35 cellular contexts compared by ENCODE assay signal in the genomic region with DNA sequence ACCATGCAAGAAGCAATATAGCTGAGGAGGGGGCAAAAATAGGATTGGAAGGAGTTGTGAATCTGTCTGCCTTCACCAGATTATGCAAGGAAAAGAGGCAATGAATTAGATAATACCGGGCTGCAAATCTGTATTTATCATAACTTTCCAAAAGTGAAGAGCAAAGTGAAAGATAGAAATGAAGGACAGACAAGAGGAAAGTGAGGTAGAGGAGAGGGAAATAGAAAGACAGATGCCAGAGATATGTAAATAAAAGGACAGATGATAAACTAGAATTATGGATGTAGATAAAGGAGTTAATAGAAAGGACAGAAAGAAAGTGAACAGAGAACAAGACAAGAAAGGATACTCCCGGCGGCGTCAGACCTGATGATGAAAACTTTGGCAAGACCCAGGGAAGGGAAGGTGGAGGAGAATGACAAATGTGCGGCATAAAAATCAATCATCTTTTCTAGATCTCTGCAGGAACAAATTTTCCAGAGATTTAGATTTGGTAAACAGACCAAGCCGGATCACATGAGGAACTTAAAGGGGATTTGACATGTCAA.
"Had no signal": no experiment of that assay in that cellular context is flagged by ENCODE, and none has a peak within 500 bp of the region (broad histone marks: within the 10 kb centered on the region; RNA-seq: fewer than 3 reads in every experiment).

No MANE protein-coding gene starts in this region.

- ATAC-seq: activated naive CD8-positive, alpha-beta T cell treated with anti-CD3 and anti-CD28 coated beads, Interleukin-2, amount 50 U/mL, for 24 hours; activated T-helper 17 cell treated with anti-CD3 and anti-CD28 coated beads, Interleukin-2, amount 50 U/mL, for 72 hours; left cardiac atrium; left ventricle myocardium superior; psoas muscle; T-helper 17 cell; WTC11 had no signal

- H3K36me3 Mint-ChIP-seq: activated naive CD4-positive, alpha-beta T cell treated with anti-CD3 and anti-CD28 coated beads, Interleukin-2, amount 50 U/mL, for 24 hours; naive thymus-derived CD4-positive, alpha-beta T cell; neural progenitor cell; stimulated activated naive B cell treated with anti-CD40 and anti-IgM and Interleukin-4, amounts not matched to agents 10 μg/mL and 1 μg/mL and 100 μg/mL, for 72 hours; WTC11 had no signal

- DNase-seq: activated CD4-positive, alpha-beta memory T cell treated with anti-CD3 and anti-CD28 coated beads, Interleukin-2, amount 10 ng/mL, durations not matched to agents 7 days and 5 days; activated CD4-positive, alpha-beta T cell treated with anti-CD3 and anti-CD28 coated beads for 1 hour; activated CD4-positive, alpha-beta T cell treated with anti-CD3 and anti-CD28 coated beads, Interleukin-2, amount 10 ng/mL, durations not matched to agents 7 days and 5 days; activated CD8-positive, alpha-beta memory T cell treated with anti-CD3 and anti-CD28 coated beads, Interleukin-2, amount 50 U/mL, for 48 hours; activated naive CD8-positive, alpha-beta T cell treated with anti-CD3 and anti-CD28 coated beads, Interleukin-2, amount 50 U/mL, for 24 hours; activated T-cell treated with anti-CD3 and anti-CD28 coated beads, Interleukin-2, amount 50 U/mL, for 24 hours; dermis blood vessel endothelial cell; effector CD4-positive, alpha-beta T cell; esophagus squamous epithelium; glutamatergic neuron; hippocampal formation; left cardiac atrium; left ventricle myocardium superior; midbrain; naive thymus-derived CD4-positive, alpha-beta T cell; occipital lobe; psoas muscle; sigmoid colon; small intestine; stimulated activated CD4-positive, alpha-beta T cell treated with anti-CD3 and anti-CD28 coated beads, Interleukin-1b, Interleukin-23, amount 100 ng/mL, for 48 hours; stimulated activated CD4-positive, alpha-beta T cell treated with anti-CD3 and anti-CD28 coated beads, Interleukin-4, amount 100 ng/mL, for 4 hours; stimulated activated CD8-positive, alpha-beta memory T cell treated with anti-CD3 and anti-CD28 coated beads, Interleukin-4, amount 100 ng/mL, for 48 hours; stimulated activated naive B cell treated with anti-CD40 and anti-IgM and Interleukin-4, amounts not matched to agents 10 μg/mL and 1 μg/mL and 100 μg/mL, for 72 hours; stomach; T-helper 17 cell; T1000; tibial artery; upper lobe of right lung had no signal

- H3K4me3 Mint-ChIP-seq: activated CD4-positive, alpha-beta memory T cell treated with anti-CD3 and anti-CD28 coated beads, Interleukin-2, amount 10 ng/mL, durations not matched to agents 7 days and 5 days; activated CD4-positive, alpha-beta T cell treated with anti-CD3 and anti-CD28 coated beads, Interleukin-2, amount 10 ng/mL, durations not matched to agents 7 days and 5 days; activated naive CD4-positive, alpha-beta T cell treated with anti-CD3 and anti-CD28 coated beads, Interleukin-2, amount 50 U/mL, for 24 hours; activated naive CD8-positive, alpha-beta T cell treated with anti-CD3 and anti-CD28 coated beads, Interleukin-2, amount 50 U/mL, for 24 hours; activated T-cell treated with anti-CD3 and anti-CD28 coated beads, Interleukin-2, amount 50 U/mL, for 24 hours; activated T-helper 17 cell treated with anti-CD3 and anti-CD28 coated beads, Interleukin-2, amount 50 U/mL, for 72 hours; central memory CD8-positive, alpha-beta T cell; naive thymus-derived CD4-positive, alpha-beta T cell; neural progenitor cell; stimulated activated naive B cell treated with anti-CD40 and anti-IgM and Interleukin-4, amounts not matched to agents 10 μg/mL and 1 μg/mL and 100 μg/mL, for 72 hours; T-helper 17 cell; WTC11 had no signal

- H3K4me1 Mint-ChIP-seq: activated CD4-positive, alpha-beta memory T cell treated with anti-CD3 and anti-CD28 coated beads, Interleukin-2, amount 10 ng/mL, durations not matched to agents 7 days and 5 days; activated CD4-positive, alpha-beta T cell treated with anti-CD3 and anti-CD28 coated beads, Interleukin-2, amount 10 ng/mL, durations not matched to agents 7 days and 5 days; activated naive CD4-positive, alpha-beta T cell treated with anti-CD3 and anti-CD28 coated beads, Interleukin-2, amount 50 U/mL, for 24 hours; activated T-helper 17 cell treated with anti-CD3 and anti-CD28 coated beads, Interleukin-2, amount 50 U/mL, for 72 hours; central memory CD8-positive, alpha-beta T cell; naive thymus-derived CD4-positive, alpha-beta T cell; T-helper 17 cell had no signal

- H3K9me3 Mint-ChIP-seq: activated CD4-positive, alpha-beta memory T cell treated with anti-CD3 and anti-CD28 coated beads, Interleukin-2, amount 10 ng/mL, durations not matched to agents 7 days and 5 days; activated CD4-positive, alpha-beta T cell treated with anti-CD3 and anti-CD28 coated beads, Interleukin-2, amount 10 ng/mL, durations not matched to agents 7 days and 5 days; activated naive CD4-positive, alpha-beta T cell treated with anti-CD3 and anti-CD28 coated beads, Interleukin-2, amount 50 U/mL, for 24 hours; activated naive CD8-positive, alpha-beta T cell treated with anti-CD3 and anti-CD28 coated beads, Interleukin-2, amount 50 U/mL, for 24 hours; activated T-cell treated with anti-CD3 and anti-CD28 coated beads, Interleukin-2, amount 50 U/mL, for 24 hours; central memory CD8-positive, alpha-beta T cell; neural progenitor cell; stimulated activated naive B cell treated with anti-CD40 and anti-IgM and Interleukin-4, amounts not matched to agents 10 μg/mL and 1 μg/mL and 100 μg/mL, for 72 hours; WTC11 had no signal

- H3K27ac ChIP-seq: neural progenitor cell, parathyroid adenoma, psoas muscle, sigmoid colon, stomach, suprapubic skin, tibial artery, upper lobe of right lung had no signal

- H3K4me3 ChIP-seq: esophagus squamous epithelium, neural progenitor cell, psoas muscle, sigmoid colon, stomach, suprapubic skin, tibial artery, upper lobe of right lung had no signal

- H3K36me3 ChIP-seq: esophagus squamous epithelium, neural progenitor cell, sigmoid colon, stomach, suprapubic skin, tibial artery, upper lobe of right lung had no signal

- H3K9me3 ChIP-seq: esophagus squamous epithelium, psoas muscle, sigmoid colon, stomach, suprapubic skin, tibial artery, upper lobe of right lung had no signal

- H3K27ac Mint-ChIP-seq: activated CD4-positive, alpha-beta memory T cell treated with anti-CD3 and anti-CD28 coated beads, Interleukin-2, amount 10 ng/mL, durations not matched to agents 7 days and 5 days; activated CD4-positive, alpha-beta T cell treated with anti-CD3 and anti-CD28 coated beads, Interleukin-2, amount 10 ng/mL, durations not matched to agents 7 days and 5 days; activated naive CD4-positive, alpha-beta T cell treated with anti-CD3 and anti-CD28 coated beads, Interleukin-2, amount 50 U/mL, for 24 hours; activated naive CD8-positive, alpha-beta T cell treated with anti-CD3 and anti-CD28 coated beads, Interleukin-2, amount 50 U/mL, for 24 hours; activated T-cell treated with anti-CD3 and anti-CD28 coated beads, Interleukin-2, amount 50 U/mL, for 24 hours; activated T-helper 17 cell treated with anti-CD3 and anti-CD28 coated beads, Interleukin-2, amount 50 U/mL, for 72 hours; naive thymus-derived CD4-positive, alpha-beta T cell; neural progenitor cell; stimulated activated naive B cell treated with anti-CD40 and anti-IgM and Interleukin-4, amounts not matched to agents 10 μg/mL and 1 μg/mL and 100 μg/mL, for 72 hours; T-helper 17 cell; WTC11 had no signal

- H3K27me3 ChIP-seq: esophagus squamous epithelium, neural progenitor cell, sigmoid colon, suprapubic skin, tibial artery, upper lobe of right lung had no signal

- H3K4me1 ChIP-seq: neural progenitor cell, parathyroid adenoma, psoas muscle, stomach, suprapubic skin, tibial artery had no signal
